ENCODE assay signal across 20 cellular contexts in genomic region chr1:4728319-4729107, GRCh38.
DNase-seq lines count a peak whose midpoint lies in the region; ATAC-seq and TF ChIP-seq lines count a peak whose summit lies in the region.
"Had no signal": no experiment of that assay in that cellular context is flagged by ENCODE, and none has a peak within 500 bp of the region (broad histone marks: within the 10 kb centered on the region; RNA-seq: fewer than 3 reads in every experiment).

No MANE protein-coding gene starts in this region.

- H2BK5ac ChIP-seq in H9 (ENCODE audit: insufficient read length, low read length) = no peak overlapping the region

- H3K14ac ChIP-seq in H9 (ENCODE audit: insufficient read depth, low read length) = no peak overlapping the region; the same call in 1 of the 2 replicates

- DNase-seq in H9 = no peak
- no peak for DNase-seq in nephron progenitor cell
- no peak for DNase-seq in natural killer cell treated with Interleukin-12 subunit alpha and Interleukin-12 subunit beta and Interleukin-15 and Interleukin-18, amount 100 ng/mL, for 72 hours (ENCODE audit: low spot score)
- DNase-seq in NCI-H2227 treated with DMSO at 0.1 percent for 48 hours (lab: John Stamatoyannopoulos, UW) = no peak
- DNase-seq: 8988T; ACHN; AML-193; BE2C; Caco-2; CD4-positive, CD25-positive, alpha-beta regulatory T cell; DMS153; DND-41; GM23248; HFFc6 had no signal

- H4K91ac ChIP-seq in H9 (ENCODE audit: insufficient read length, low read depth, low read length) = no peak overlapping the region

- TF ChIP-seq CTCF in H9 (conservative IDR thresholded peaks at IDR 0.05) = no peak
- no peak for TF ChIP-seq CTCF in nephron progenitor cell (IDR thresholded peaks at IDR 0.05)

- no peak overlapping the region for H3K18ac ChIP-seq in H9 (ENCODE audit: insufficient read length, low read depth, low read length)

- H4K20me1 ChIP-seq in BLaER1 (0 out of 2 replicates have a peak, but pooled peaks cover 9% of the 10 kb centered on the region), H9 (ENCODE audit: control insufficient read depth, insufficient read depth, insufficient read length) (no peaks in the 10 kb centered on the region)

- H3K9ac ChIP-seq in BLaER1 (no peak overlapping the region), H9 (ENCODE audit: extremely low read depth, insufficient read length, low read length) (no peak overlapping the region)
- H3K9ac ChIP-seq: GM23248 had no signal

- no peak overlapping the region for H3K56ac ChIP-seq in H9 (ENCODE audit: insufficient read length, low read depth, low read length)

- peak overlapping the region in 2 of 3 experiments; percentile 13 to 78; a peak in 2 of 7 replicates for H3K27ac Mint-ChIP-seq in H9
- H3K27ac Mint-ChIP-seq in nephron progenitor cell = peak overlapping the region; percentile 70
- H3K27ac Mint-ChIP-seq in natural killer cell treated with Interleukin-12 subunit alpha and Interleukin-12 subunit beta and Interleukin-15 and Interleukin-18, amount 100 ng/mL, for 72 hours = no peak overlapping the region
- H3K27ac Mint-ChIP-seq: CD4-positive, CD25-positive, alpha-beta regulatory T cell; CD8-positive, alpha-beta T cell; HFFc6 had no signal

- no peaks in the 10 kb centered on the region for H3K9me3 ChIP-seq in BLaER1
- H3K9me3 ChIP-seq in H9 (ENCODE audit: control insufficient read depth, low read depth, low read length) = no peaks in the 10 kb centered on the region
- H3K9me3 ChIP-seq: A549, BE2C, Caco-2, HAP-1 had no signal

- H2AK5ac ChIP-seq in H9 (ENCODE audit: insufficient read length, low read length) = no peak overlapping the region

- no peak overlapping the region for H3K27ac ChIP-seq in BLaER1
- H3K27ac ChIP-seq in H9 (ENCODE audit: insufficient read length, low read depth, low read length) = no peak overlapping the region
- H3K27ac ChIP-seq: A549, C4-2B, GM23248 had no signal

- WGBS in H9 (ENCODE audit: extremely low coverage, insufficient read length, low lambda C conversion rate) = no CpG with 5 or more reads among the region's 19 CpGs

- H3K27me3 Mint-ChIP-seq in H9 (ENCODE audit: low read depth) (peaks cover 6% of the 10 kb centered on the region; the same call in 1 of the 2 replicates), nephron progenitor cell (ENCODE audit: low read depth, poor library complexity) (peaks cover 4% of the 10 kb centered on the region)
- no peaks in the 10 kb centered on the region for H3K27me3 Mint-ChIP-seq in natural killer cell treated with Interleukin-12 subunit alpha and Interleukin-12 subunit beta and Interleukin-15 and Interleukin-18, amount 100 ng/mL, for 72 hours
- H3K27me3 Mint-ChIP-seq: CD4-positive, CD25-positive, alpha-beta regulatory T cell had no signal

- no peak overlapping the region for H3K23ac ChIP-seq in H9 (ENCODE audit: insufficient read length, low read depth, low read length)

- H3K36me3 Mint-ChIP-seq in H9 (ENCODE audit: insufficient read depth in 1 of 3, low read depth in 3 of 3) = peaks cover 0 to 2% (median 0%) of the 10 kb centered on the region in 3 experiments; a peak in 3 of 7 replicates
- H3K36me3 Mint-ChIP-seq in nephron progenitor cell (ENCODE audit: low read depth) = no peaks in the 10 kb centered on the region
- no peaks in the 10 kb centered on the region for H3K36me3 Mint-ChIP-seq in natural killer cell treated with Interleukin-12 subunit alpha and Interleukin-12 subunit beta and Interleukin-15 and Interleukin-18, amount 100 ng/mL, for 72 hours
- H3K36me3 Mint-ChIP-seq: CD4-positive, CD25-positive, alpha-beta regulatory T cell; CD8-positive, alpha-beta T cell had no signal

- no peak overlapping the region for H2AFZ ChIP-seq in H9 (ENCODE audit: low read length)
- H2AFZ ChIP-seq: GM23248 had no signal

- no peak overlapping the region for H3T11ph ChIP-seq in H9 (ENCODE audit: low read length)

- no peak overlapping the region for H3K4ac ChIP-seq in H9 (ENCODE audit: low read depth, low read length)

- no peaks in the 10 kb centered on the region for H3K9me3 Mint-ChIP-seq in H9
- H3K9me3 Mint-ChIP-seq in nephron progenitor cell = no peaks in the 10 kb centered on the region
- no peaks in the 10 kb centered on the region for H3K9me3 Mint-ChIP-seq in natural killer cell treated with Interleukin-12 subunit alpha and Interleukin-12 subunit beta and Interleukin-15 and Interleukin-18, amount 100 ng/mL, for 72 hours
- H3K9me3 Mint-ChIP-seq: CD8-positive, alpha-beta T cell had no signal

- no peak overlapping the region for H4K5ac ChIP-seq in H9 (ENCODE audit: insufficient read length, low read depth, low read length)

- no peaks in the 10 kb centered on the region for H3K23me2 ChIP-seq in H9 (ENCODE audit: insufficient read length, low read depth, low read length, poor library complexity, severe bottlenecking)

- no peak overlapping the region for H2BK12ac ChIP-seq in H9 (ENCODE audit: insufficient read length, low read depth, low read length)

- no peak overlapping the region for H2BK120ac ChIP-seq in H9 (ENCODE audit: low read depth, low read length, poor library complexity, severe bottlenecking)

- H3K36me3 ChIP-seq in BLaER1 = no peaks in the 10 kb centered on the region
- H3K36me3 ChIP-seq: BE2C, HAP-1 had no signal

- H2BK15ac ChIP-seq in H9 (ENCODE audit: low read depth, low read length) = no peak overlapping the region

- no peak for ATAC-seq in natural killer cell treated with Interleukin-12 subunit alpha and Interleukin-12 subunit beta and Interleukin-15 and Interleukin-18, amount 100 ng/mL, for 72 hours
- ATAC-seq in HG03521 (IDR thresholded peaks at IDR 0.05; ENCODE audit: unreplicated experiment) = no peak
- ATAC-seq: A549; CD8-positive, alpha-beta T cell had no signal

- H4K8ac ChIP-seq in H9 (replicated peaks; ENCODE audit: insufficient read length, low read depth, low read length) = no peak overlapping the region

- peak overlapping the region; percentile 57 for H3K4me2 ChIP-seq in BLaER1
- H3K4me2 ChIP-seq in H9 (ENCODE audit: insufficient read depth, insufficient read length, low read length) = no peak overlapping the region
- H3K4me2 ChIP-seq: A549 had no signal

- H2BK20ac ChIP-seq in H9 (ENCODE audit: low read depth, low read length, poor library complexity, severe bottlenecking) = no peak overlapping the region

- H3K4me3 ChIP-seq in BLaER1 = no peak overlapping the region
- H3K4me3 ChIP-seq: A549, GM23248, HAP-1 had no signal

- no peaks in the 10 kb centered on the region for H3K79me1 ChIP-seq in H9 (ENCODE audit: insufficient read depth, low read depth, low read length, poor library complexity, severe bottlenecking)

- no peaks in the 10 kb centered on the region for H3K79me2 ChIP-seq in H9 (ENCODE audit: insufficient read depth, low read length)

- H3K4me3 Mint-ChIP-seq in H9 (no peak overlapping the region), nephron progenitor cell (no peak overlapping the region)
- H3K4me3 Mint-ChIP-seq in natural killer cell treated with Interleukin-12 subunit alpha and Interleukin-12 subunit beta and Interleukin-15 and Interleukin-18, amount 100 ng/mL, for 72 hours = no peak overlapping the region
- H3K4me3 Mint-ChIP-seq: CD4-positive, CD25-positive, alpha-beta regulatory T cell; CD8-positive, alpha-beta T cell; HFFc6 had no signal

- H3K4me1 ChIP-seq in BLaER1 (peaks cover 44% of the 10 kb centered on the region), H9 (ENCODE audit: insufficient read depth, low read length) (no peaks in the 10 kb centered on the region)
- H3K4me1 ChIP-seq: A549, BE2C, Caco-2, HAP-1 had no signal

- H3K4me1 Mint-ChIP-seq in H9 (peaks cover 8 to 13% of the 10 kb centered on the region in 2 experiments; a peak in 3 of 4 replicates), nephron progenitor cell (peaks cover 65% of the 10 kb centered on the region)
- no peaks in the 10 kb centered on the region for H3K4me1 Mint-ChIP-seq in natural killer cell treated with Interleukin-12 subunit alpha and Interleukin-12 subunit beta and Interleukin-15 and Interleukin-18, amount 100 ng/mL, for 72 hours (ENCODE audit: low read depth in 2 of 2)
- H3K4me1 Mint-ChIP-seq: CD4-positive, CD25-positive, alpha-beta regulatory T cell had no signal

- H3K27me3 ChIP-seq in BLaER1 (no peaks in the 10 kb centered on the region), H9 (ENCODE audit: insufficient read depth, low read length) (no peaks in the 10 kb centered on the region)
- H3K27me3 ChIP-seq: BE2C had no signal

Comparison
In these comparisons a context has a peak if more than half of its experiments do, and no peak if none do; other contexts are left out.
1. H3K27ac Mint-ChIP-seq: peak in H9 (2 of 3) and nephron progenitor cell (single experiment); none in natural killer cell treated with Interleukin-12 subunit alpha and Interleukin-12 subunit beta and Interleukin-15 and Interleukin-18, amount 100 ng/mL, for 72 hours (0 of 2).